In the genomic region with DNA sequence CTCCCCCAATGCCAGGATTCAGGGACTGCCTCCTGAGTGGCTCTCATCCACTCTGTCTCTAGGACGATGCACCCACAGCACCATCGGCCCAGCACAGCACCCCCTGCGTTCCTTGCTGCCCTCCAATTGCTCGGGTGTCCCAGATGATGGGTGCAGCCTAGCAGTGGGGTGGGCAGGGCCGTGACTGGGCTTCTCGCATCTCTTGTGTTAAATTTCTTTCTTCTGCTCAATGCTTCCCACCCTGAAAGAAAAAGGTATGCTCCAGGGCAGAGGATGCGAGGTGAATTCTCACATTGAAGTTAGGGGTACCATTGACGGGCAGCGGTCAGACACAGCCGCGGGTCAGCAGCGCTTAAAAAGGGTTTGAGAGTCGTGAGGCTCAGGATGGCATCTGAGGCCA, we compare ENCODE assay signal across 35 cellular contexts.
"Had no signal": no experiment of that assay in that cellular context is flagged by ENCODE, and none has a peak within 500 bp of the region (broad histone marks: within the 10 kb centered on the region; RNA-seq: fewer than 3 reads in every experiment).

No MANE protein-coding gene starts in this region.

- H3K27ac Mint-ChIP-seq: activated B cell treated with CpG ODN at 0.5 μM for 24 hours; activated CD8-positive, alpha-beta memory T cell treated with anti-CD3 and anti-CD28 coated beads, Interleukin-2, amount 10 ng/mL, durations not matched to agents 7 days and 5 days; activated CD8-positive, alpha-beta T cell treated with anti-CD3 and anti-CD28 coated beads for 36 hours; activated naive CD4-positive, alpha-beta T cell treated with anti-CD3 and anti-CD28 coated beads, Interleukin-2, amount 10 ng/mL, durations not matched to agents 7 days and 5 days; activated naive CD8-positive, alpha-beta T cell treated with anti-CD3 and anti-CD28 coated beads, Interleukin-2, amount 10 ng/mL, durations not matched to agents 7 days and 5 days; activated T-cell treated with anti-CD3 and anti-CD28 coated beads, Interleukin-2, amount 50 U/mL, for 24 hours; activated T-cell treated with anti-CD3 and anti-CD28 coated beads, Interleukin-2, amount 50 U/mL, for 72 hours; brain; dendritic cell treated with granulocyte-macrophage colony-stimulating factor and Interleukin-4, amounts not matched to agents 40 ng/mL and 50 ng/mL, for 4 days; T-helper 17 cell; T-helper 2 cell treated with Interferon-gamma antibody and Interleukin-4, amounts not matched to agents 5 μg/mL and 100 μg/mL, for 36 hours had no signal

- H3K27me3 ChIP-seq: ascending aorta, breast epithelium, cardiac muscle cell had no signal

- H3K36me3 Mint-ChIP-seq: activated CD8-positive, alpha-beta memory T cell treated with anti-CD3 and anti-CD28 coated beads, Interleukin-2, amount 10 ng/mL, durations not matched to agents 7 days and 5 days; activated naive CD4-positive, alpha-beta T cell treated with anti-CD3 and anti-CD28 coated beads, Interleukin-2, amount 10 ng/mL, durations not matched to agents 7 days and 5 days; activated naive CD8-positive, alpha-beta T cell treated with anti-CD3 and anti-CD28 coated beads, Interleukin-2, amount 10 ng/mL, durations not matched to agents 7 days and 5 days; brain had no signal

- ATAC-seq: activated CD4-positive, CD25-positive, alpha-beta regulatory T cell treated with anti-CD3 and anti-CD28 coated beads, Interleukin-2, amount 50 U/mL, for 24 hours; activated CD8-positive, alpha-beta memory T cell treated with anti-CD3 and anti-CD28 coated beads, Interleukin-2, amount 10 ng/mL, durations not matched to agents 7 days and 5 days; activated CD8-positive, alpha-beta T cell treated with anti-CD3 and anti-CD28 coated beads for 36 hours; activated naive CD4-positive, alpha-beta T cell treated with anti-CD3 and anti-CD28 coated beads, Interleukin-2, amount 50 U/mL, for 72 hours; activated T-cell treated with anti-CD3 and anti-CD28 coated beads, Interleukin-2, amount 50 U/mL, for 72 hours; gastroesophageal sphincter; T-helper 17 cell had no signal

- H3K36me3 ChIP-seq: ascending aorta, breast epithelium, cardiac muscle cell, esophagus squamous epithelium, gastroesophageal sphincter, WERI-Rb-1 had no signal

- H3K9me3 Mint-ChIP-seq: activated CD8-positive, alpha-beta T cell treated with anti-CD3 and anti-CD28 coated beads for 36 hours had no signal

- H3K4me1 ChIP-seq: ascending aorta, breast epithelium, esophagus squamous epithelium, gastroesophageal sphincter had no signal

- H3K4me3 Mint-ChIP-seq: activated B cell treated with CpG ODN at 0.5 μM for 24 hours; activated CD8-positive, alpha-beta memory T cell treated with anti-CD3 and anti-CD28 coated beads, Interleukin-2, amount 10 ng/mL, durations not matched to agents 7 days and 5 days; activated CD8-positive, alpha-beta T cell treated with anti-CD3 and anti-CD28 coated beads for 36 hours; activated naive CD4-positive, alpha-beta T cell treated with anti-CD3 and anti-CD28 coated beads, Interleukin-2, amount 10 ng/mL, durations not matched to agents 7 days and 5 days; activated naive CD8-positive, alpha-beta T cell treated with anti-CD3 and anti-CD28 coated beads, Interleukin-2, amount 10 ng/mL, durations not matched to agents 7 days and 5 days; activated T-cell treated with anti-CD3 and anti-CD28 coated beads, Interleukin-2, amount 50 U/mL, for 24 hours; activated T-cell treated with anti-CD3 and anti-CD28 coated beads, Interleukin-2, amount 50 U/mL, for 72 hours; brain; dendritic cell treated with granulocyte-macrophage colony-stimulating factor and Interleukin-4, amounts not matched to agents 40 ng/mL and 50 ng/mL, for 4 days; T-helper 17 cell; T-helper 2 cell treated with Interferon-gamma antibody and Interleukin-4, amounts not matched to agents 5 μg/mL and 100 μg/mL, for 36 hours had no signal

- H3K4me1 Mint-ChIP-seq: activated B cell treated with CpG ODN at 0.5 μM for 24 hours; activated CD8-positive, alpha-beta memory T cell treated with anti-CD3 and anti-CD28 coated beads, Interleukin-2, amount 10 ng/mL, durations not matched to agents 7 days and 5 days; activated naive CD4-positive, alpha-beta T cell treated with anti-CD3 and anti-CD28 coated beads, Interleukin-2, amount 10 ng/mL, durations not matched to agents 7 days and 5 days; activated naive CD8-positive, alpha-beta T cell treated with anti-CD3 and anti-CD28 coated beads, Interleukin-2, amount 10 ng/mL, durations not matched to agents 7 days and 5 days; brain; T-helper 17 cell had no signal

- H3K4me3 ChIP-seq: ascending aorta, breast epithelium, cardiac muscle cell, coronary artery, dorsolateral prefrontal cortex, esophagus squamous epithelium, gastroesophageal sphincter had no signal

- H3K27ac ChIP-seq: ascending aorta, breast epithelium, cardiac muscle cell, coronary artery, dorsolateral prefrontal cortex, esophagus squamous epithelium, gastroesophageal sphincter, WERI-Rb-1 had no signal

- DNase-seq: activated B cell treated with CpG ODN at 0.5 μM for 24 hours; activated CD4-positive, alpha-beta T cell treated with anti-CD3 and anti-CD28 coated beads for 48 hours; activated CD4-positive, alpha-beta T cell treated with anti-CD3 and anti-CD28 coated beads, Interleukin-2, amount 50 U/mL, for 1 hour; activated CD4-positive, alpha-beta T cell treated with anti-CD3 and anti-CD28 coated beads, Interleukin-2, amount 50 U/mL, for 48 hours; activated CD8-positive, alpha-beta memory T cell treated with anti-CD3 and anti-CD28 coated beads, Interleukin-2, amount 10 ng/mL, durations not matched to agents 7 days and 5 days; activated CD8-positive, alpha-beta memory T cell treated with anti-CD3 and anti-CD28 coated beads, Interleukin-2, amount 50 U/mL, for 48 hours; activated CD8-positive, alpha-beta T cell treated with anti-CD3 and anti-CD28 coated beads for 36 hours; activated gamma-delta T cell; activated naive CD4-positive, alpha-beta T cell; activated naive CD4-positive, alpha-beta T cell treated with anti-CD3 and anti-CD28 coated beads, Interleukin-2, amount 10 ng/mL, durations not matched to agents 7 days and 5 days; activated naive CD8-positive, alpha-beta T cell treated with anti-CD3 and anti-CD28 coated beads, Interleukin-2, amount 10 ng/mL, durations not matched to agents 7 days and 5 days; activated T-cell treated with anti-CD3 and anti-CD28 coated beads for 4 hours; activated T-cell treated with anti-CD3 and anti-CD28 coated beads, Interleukin-2, amount 50 U/mL, for 24 hours; activated T-cell treated with anti-CD3 and anti-CD28 coated beads, Interleukin-2, amount 50 U/mL, for 72 hours; central memory CD4-positive, alpha-beta T cell; cerebellar nuclear complex; dorsolateral prefrontal cortex; effector memory CD4-positive, alpha-beta T cell; erythroblast; esophagus squamous epithelium; foreskin melanocyte; T-helper 1 cell; T-helper 17 cell; T1000; WERI-Rb-1 had no signal

- H3K27me3 Mint-ChIP-seq: activated B cell treated with CpG ODN at 0.5 μM for 24 hours; activated CD8-positive, alpha-beta memory T cell treated with anti-CD3 and anti-CD28 coated beads, Interleukin-2, amount 10 ng/mL, durations not matched to agents 7 days and 5 days; activated naive CD4-positive, alpha-beta T cell treated with anti-CD3 and anti-CD28 coated beads, Interleukin-2, amount 10 ng/mL, durations not matched to agents 7 days and 5 days; activated naive CD8-positive, alpha-beta T cell treated with anti-CD3 and anti-CD28 coated beads, Interleukin-2, amount 10 ng/mL, durations not matched to agents 7 days and 5 days; dendritic cell treated with granulocyte-macrophage colony-stimulating factor and Interleukin-4, amounts not matched to agents 40 ng/mL and 50 ng/mL, for 4 days had no signal
